Comparison of ENCODE assay signal across 11 cellular contexts in genomic region chr15:101138913-101139880, GRCh38.
A peak's percentile ranks its signal among the peaks of the same experiment; 100 is the strongest.
DNase-seq lines count a peak whose midpoint lies in the region; ATAC-seq, FAIRE-seq and TF ChIP-seq lines count a peak whose summit lies in the region.
"Had no signal": no experiment of that assay in that cellular context is flagged by ENCODE, and none has a peak within 500 bp of the region (broad histone marks: within the 10 kb centered on the region; RNA-seq: fewer than 3 reads in every experiment).

No MANE protein-coding gene starts in this region.

- no peak for TF ChIP-seq POLR2A in GM12878 (IDR thresholded peaks at IDR 0.05; ENCODE audit: low read depth, low read length)
- TF ChIP-seq POLR2A in Peyer's patch (IDR thresholded peaks at IDR 0.05) = no peak

- WGBS in GM12878 (ENCODE audit: insufficient coverage, insufficient replicate concordance, low lambda C conversion rate, missing lambda C conversion rate) = 53% methylated on average over 21 of the region's 22 CpGs

- H2AFZ ChIP-seq in GM12878 (ENCODE audit: control insufficient read depth, low read depth, low read length) = no peak overlapping the region; the same call in 1 of the 2 replicates

- peak overlapping the region; percentile 24 for H3K4me2 ChIP-seq in GM12878 (ENCODE audit: control insufficient read depth, insufficient read depth)

- RAD21 ChIA-PET in GM12878 (lab: Charles Lee; ENCODE audit: unreplicated experiment) = interaction anchor here (0.8 to 2.1 kb wide), 7 partner anchors 10 to 113 kb away, joined by 3 to 10 read pairs (median 5); partner anchors contain the start of gene CHSY1

- H4K20me1 ChIP-seq in GM12878 (ENCODE audit: control insufficient read depth, insufficient read depth) = no peaks in the 10 kb centered on the region

- TF ChIP-seq EP300 in GM12878 (IDR thresholded peaks at IDR 0.05; ENCODE audit: borderline replicate concordance in 1 of 2, control insufficient read depth in 1 of 2, low read depth in 2 of 2, low read length in 2 of 2) = peak; percentile 71 to 76

- POLR2A ChIA-PET in GM12878 (lab: Charles Lee) = interaction anchor here (0.7 to 1.6 kb wide), 5 partner anchors 11 to 113 kb away, joined by 4 to 9 read pairs (median 5); partner anchors contain the start of gene CHSY1

- in situ Hi-C loops in GM12878 (cut with MboI) = no loop called here

- peak overlapping the region; percentile 4; the same call in 1 of the 2 replicates for H3K27ac ChIP-seq in GM12878 (ENCODE audit: control insufficient read depth, insufficient read depth)
- no peak overlapping the region for H3K27ac ChIP-seq in Peyer's patch

- peak; percentile 47 for ATAC-seq in GM19467 (IDR thresholded peaks at IDR 0.05; ENCODE audit: unreplicated experiment)
- ATAC-seq in HG03354 (IDR thresholded peaks at IDR 0.05; ENCODE audit: poor library complexity, severe bottlenecking, unreplicated experiment) = peak; percentile 65
- peak; percentile 82 for ATAC-seq in GM12878
- ATAC-seq in SK-N-SH treated with all-trans-retinoic acid at 6 μM for 48 hours = no peak
- ATAC-seq: T-cell had no signal

- H3K36me3 ChIP-seq in GM12878 (ENCODE audit: control insufficient read depth in 2 of 2, insufficient read depth in 2 of 2, low read length in 1 of 2) (no peaks in the 10 kb centered on the region), Peyer's patch (no peaks in the 10 kb centered on the region)

- no peak overlapping the region for H3K4me3 ChIP-seq in GM12878
- no peak overlapping the region for H3K4me3 ChIP-seq in Peyer's patch

- H3K4me1 ChIP-seq in GM12878 (ENCODE audit: control insufficient read depth, insufficient read depth, low read length) (peaks cover 58% of the 10 kb centered on the region), Peyer's patch (peaks cover 0 to 4% (median 0%) of the 10 kb centered on the region in 4 donors)

- H3K9me3 ChIP-seq in GM12878 (replicated peaks; ENCODE audit: control insufficient read depth, insufficient read depth, low read length) = no peaks in the 10 kb centered on the region; the same call in 2 of the 3 replicates
- H3K9me3 ChIP-seq in Peyer's patch = no peaks in the 10 kb centered on the region

- no peaks in the 10 kb centered on the region for H3K79me2 ChIP-seq in GM12878 (ENCODE audit: control insufficient read depth, insufficient read depth, low read length)

- CTCF ChIA-PET in GM12878 (lab: Yijun Ruan, JAX) = interaction anchor here (0.6 to 1.6 kb wide), 11 partner anchors 10 to 119 kb away, joined by 3 to 6 read pairs (median 4); no protein-coding TSS in a partner anchor

- intact Hi-C loops in GM12878 (cut with micrococcal nuclease; ENCODE audit: unreplicated experiment) = no loop called here

- no peak for TF ChIP-seq RAD21 in GM12878 (IDR thresholded peaks at IDR 0.05; ENCODE audit: insufficient read depth, low read depth, low read length)

- BruUV-seq in GM12878 (replicated peaks; lab: Mats Ljungman, UMichigan) = no TSS peak

- SMC1A ChIA-PET in GM12878 (lab: Charles Lee; ENCODE audit: uncharacterized antibody, unreplicated experiment) = interaction anchor here (0.7 to 3.7 kb wide), 11 partner anchors 9 to 131 kb away, joined by 3 to 41 read pairs (median 3); partner anchors contain the start of gene CHSY1

- H3K9ac ChIP-seq in GM12878 (ENCODE audit: control insufficient read depth, insufficient read depth, low read length) = no peak overlapping the region

- TF ChIP-seq CTCF in GM12878 (IDR thresholded peaks at IDR 0.05 in 2 of 3, conservative IDR thresholded peaks at IDR 0.05 in 1 of 3; ENCODE audit: control insufficient read depth in 2 of 3, extremely low read depth in 1 of 3, insufficient read depth in 1 of 3, low read depth in 3 of 3, low read length in 3 of 3) = no peak
- TF ChIP-seq CTCF in Peyer's patch (IDR thresholded peaks at IDR 0.05) = no peak

- H3K27me3 ChIP-seq in GM12878 (replicated peaks in 1 of 2; ENCODE audit: control insufficient read depth in 2 of 2, insufficient read depth in 2 of 2, low read length in 1 of 2) (no peaks in the 10 kb centered on the region), Peyer's patch (no peaks in the 10 kb centered on the region)

- peak; percentile 55 for DNase-seq in DMS79 treated with DMSO at 0.1 percent for 48 hours (lab: John Stamatoyannopoulos, UW)
- DNase-seq in GM12878 (ENCODE audit: low read depth, low spot score) = peak; percentile 48
- DNase-seq in germinal center (ENCODE audit: low spot score) = no peak
- DNase-seq in Peyer's patch = no peak
- DNase-seq in nucleus accumbens (lab: John Stamatoyannopoulos, UW) = no peak
- DNase-seq: amniotic stem cell, T-cell had no signal

- FAIRE-seq in GM12878 (lab: Jason Lieb, UNC) = peak; percentile 85
- FAIRE-seq: keratinocyte had no signal

TF ChIP-seq in GM12878, 131 proteins besides CTCF, POLR2A, EP300 and RAD21 (continues in another document):
- TF ChIP-seq PAX8 (IDR thresholded peaks at IDR 0.05) (no peak), SRF (IDR thresholded peaks at IDR 0.05; ENCODE audit: low read depth in 2 of 2, low read length in 2 of 2) (no peak), PAX5 (IDR thresholded peaks at IDR 0.05; ENCODE audit: borderline replicate concordance, low read depth, low read length) (peak; percentile 57; the same call in 1 of the 2 replicates), FOXM1 (IDR thresholded peaks at IDR 0.05; ENCODE audit: low read depth, low read length) (no peak), TCF12 (IDR thresholded peaks at IDR 0.05; ENCODE audit: low read depth, low read length) (0 out of 2 replicates have a peak, but pooled peaks have one; percentile 41), SMAD5 (IDR thresholded peaks at IDR 0.05; ENCODE audit: low read depth) (no peak), STAT3 (IDR thresholded peaks at IDR 0.05; ENCODE audit: low read depth, low read length) (no peak), SIN3A (IDR thresholded peaks at IDR 0.05; ENCODE audit: low read depth, low read length) (no peak), IRF4 (IDR thresholded peaks at IDR 0.05; ENCODE audit: low read depth, low read length) (peak; percentile 97), ZSCAN29 (IDR thresholded peaks at IDR 0.05) (no peak), IKZF2 (IDR thresholded peaks at IDR 0.05) (peak; percentile 73 to 74), HDAC6 (IDR thresholded peaks at IDR 0.05; ENCODE audit: unreplicated experiment) (no peak), YY1 (IDR thresholded peaks at IDR 0.05; ENCODE audit: low read depth, low read length) (0 out of 2 replicates have a peak, but pooled peaks have one; percentile 15), BHLHE40 (IDR thresholded peaks at IDR 0.05; ENCODE audit: borderline replicate concordance in 1 of 2, low read depth in 2 of 2, low read length in 1 of 2) (peak; percentile 23 to 68; a peak in 2 of 4 replicates), JUNB (IDR thresholded peaks at IDR 0.05) (peak; percentile 89), SP1 (IDR thresholded peaks at IDR 0.05; ENCODE audit: low read depth, low read length) (peak; percentile 61), ZNF622 (IDR thresholded peaks at IDR 0.05) (no peak)

TF ChIP-seq in SK-N-SH treated with all-trans-retinoic acid at 6 μM for 48 hours, 23 proteins besides CTCF, POLR2A, EP300 and RAD21:
- no peak for TF ChIP-seq TOX (CRISPR knock-in tag; IDR thresholded peaks at IDR 0.05; ENCODE audit: borderline replicate concordance)
- TF ChIP-seq ISL1 (CRISPR knock-in tag; IDR thresholded peaks at IDR 0.05) = no peak
- no peak for TF ChIP-seq ZNF565 (CRISPR knock-in tag; conservative IDR thresholded peaks at IDR 0.05; ENCODE audit: low read depth)

Comparison
In these comparisons a context has a peak if more than half of its experiments do, and no peak if none do; other contexts are left out.
1. DNase-seq: peak in DMS79 treated with DMSO at 0.1 percent for 48 hours (single experiment) and GM12878 (single experiment); none in germinal center (single experiment), Peyer's patch (0 of 3) and nucleus accumbens (0 of 56).